ENCODE assay signal across 9 cellular contexts in genomic region chr16:25258856-25259179, GRCh38. TPM values are rescaled to one million over a fixed set of nuclear protein-coding genes. Genes with fewer than 3 reads are reported as not detected.
DNase-seq lines count a peak whose midpoint lies in the region; ATAC-seq, FAIRE-seq and TF ChIP-seq lines count a peak whose summit lies in the region.
"Had no signal": no experiment of that assay in that cellular context is flagged by ENCODE, and none has a peak within 500 bp of the region (broad histone marks: within the 10 kb centered on the region; RNA-seq: fewer than 3 reads in every experiment).

No MANE protein-coding gene starts in this region.

- peak overlapping the region; percentile 76 for H3K4me3 Mint-ChIP-seq in mesothelial cell of epicardium

- FAIRE-seq in GM12878 (lab: Jason Lieb, UNC) = no peak

- H3K4me1 Mint-ChIP-seq in mesothelial cell of epicardium = peaks cover 43% of the 10 kb centered on the region

- H3K79me2 ChIP-seq in GM12878 (ENCODE audit: control insufficient read depth, insufficient read depth, low read length) = peaks cover 46% of the 10 kb centered on the region

- no peaks in the 10 kb centered on the region; the same call in 1 of the 2 replicates for H3K4me1 ChIP-seq in GM12878 (ENCODE audit: control insufficient read depth, insufficient read depth, low read length)

- H3K27ac Mint-ChIP-seq in mesothelial cell of epicardium = peak overlapping the region; percentile 99

- H4K20me1 ChIP-seq in GM12878 (ENCODE audit: control insufficient read depth, insufficient read depth) = no peaks in the 10 kb centered on the region; the same call in 1 of the 2 replicates

- H3K9me3 Mint-ChIP-seq in mesothelial cell of epicardium = no peaks in the 10 kb centered on the region

- no peak for TF ChIP-seq EP300 in GM12878 (IDR thresholded peaks at IDR 0.05; ENCODE audit: borderline replicate concordance in 1 of 2, control insufficient read depth in 1 of 2, low read depth in 2 of 2, low read length in 2 of 2)

- peaks cover 0 to 7% of the 10 kb centered on the region in 2 experiments; a peak in 2 of 4 replicates for H3K36me3 ChIP-seq in GM12878 (ENCODE audit: control insufficient read depth in 2 of 2, insufficient read depth in 2 of 2, low read length in 1 of 2)

- no peak for TF ChIP-seq RAD21 in GM12878 (IDR thresholded peaks at IDR 0.05; ENCODE audit: insufficient read depth, low read depth, low read length)

- 0% methylated on average over 4 of the region's 4 CpGs for WGBS in GM12878 (ENCODE audit: insufficient coverage, insufficient replicate concordance, low lambda C conversion rate, missing lambda C conversion rate)

- SMC1A ChIA-PET in GM12878 (lab: Charles Lee; ENCODE audit: uncharacterized antibody, unreplicated experiment) = interaction anchor here (0.6 kb wide), 1 partner anchor 135 kb away, joined by 3 read pairs; no protein-coding TSS in a partner anchor

- RAD21 ChIA-PET in GM12878 (lab: Charles Lee; ENCODE audit: unreplicated experiment) = interaction anchor here (0.9 kb wide), 1 partner anchor 21 kb away, joined by 3 read pairs; no protein-coding TSS in a partner anchor

- peak overlapping the region; percentile 96 for H3K9ac ChIP-seq in GM12878 (ENCODE audit: control insufficient read depth, insufficient read depth, low read length)

- POLR2A ChIA-PET in GM12878 (lab: Charles Lee) = interaction anchor here (0.6 kb wide), 1 partner anchor 11 kb away, joined by 3 read pairs; no protein-coding TSS in a partner anchor

- intact Hi-C loops in GM12878 (cut with micrococcal nuclease; ENCODE audit: unreplicated experiment) = no loop called here

- in situ Hi-C loops in GM12878 (cut with MboI) = no loop called here

- no peaks in the 10 kb centered on the region for H3K27me3 ChIP-seq in GM12878 (replicated peaks in 1 of 2; ENCODE audit: control insufficient read depth in 2 of 2, insufficient read depth in 2 of 2, low read length in 1 of 2)

- ATAC-seq in GM12878 = no peak

- peak overlapping the region; percentile 77 for H3K4me2 ChIP-seq in GM12878 (ENCODE audit: control insufficient read depth, insufficient read depth)

- H3K4me3 ChIP-seq in GM12878 = peak overlapping the region; percentile 92

- DNase-seq in stimulated activated CD4-positive, alpha-beta T cell treated with anti-CD3 and anti-CD28 coated beads, Interleukin-4, amount 100 ng/mL, for 24 hours = peak; percentile 7
- DNase-seq in stimulated activated CD4-positive, alpha-beta T cell treated with anti-CD3 and anti-CD28 coated beads, Interleukin-2, amount 100 ng/mL, for 48 hours = no peak
- DNase-seq in GM12878 (ENCODE audit: low read depth, low spot score) (no peak), mesothelial cell of epicardium (ENCODE audit: low spot score in 2 of 2, unreplicated experiment in 2 of 2) (no peak), dedifferentiated amniotic fluid mesenchymal stem cell (ENCODE audit: extremely low spot score) (no peak), cerebellar nuclear complex (lab: John Stamatoyannopoulos, UW) (no peak), foreskin melanocyte (no peak), SKM-1 (lab: John Stamatoyannopoulos, UW; ENCODE audit: unreplicated experiment) (no peak)

- no peak for TF ChIP-seq CTCF in GM12878 (IDR thresholded peaks at IDR 0.05 in 2 of 3, conservative IDR thresholded peaks at IDR 0.05 in 1 of 3; ENCODE audit: control insufficient read depth in 2 of 3, extremely low read depth in 1 of 3, insufficient read depth in 1 of 3, low read depth in 3 of 3, low read length in 3 of 3)
- no peak for TF ChIP-seq CTCF in mesothelial cell of epicardium (IDR thresholded peaks at IDR 0.05; ENCODE audit: unreplicated experiment)

- H3K36me3 Mint-ChIP-seq in mesothelial cell of epicardium = peaks cover 10% of the 10 kb centered on the region

- no peaks in the 10 kb centered on the region for H3K9me3 ChIP-seq in GM12878 (replicated peaks; ENCODE audit: control insufficient read depth, insufficient read depth, low read length)

- TSS peak; percentile 68 for BruUV-seq in GM12878 (replicated peaks; lab: Mats Ljungman, UMichigan)

- no peak for TF ChIP-seq POLR2A in GM12878 (IDR thresholded peaks at IDR 0.05; ENCODE audit: low read depth, low read length)

- CTCF ChIA-PET in GM12878 (lab: Yijun Ruan, JAX) = no interaction called here

- peak overlapping the region; percentile 85 for H3K27ac ChIP-seq in GM12878 (ENCODE audit: control insufficient read depth, insufficient read depth)

- H3K27me3 Mint-ChIP-seq in mesothelial cell of epicardium (ENCODE audit: low read depth) = no peaks in the 10 kb centered on the region

- H2AFZ ChIP-seq in GM12878 (ENCODE audit: control insufficient read depth, low read depth, low read length) = peak overlapping the region; percentile 96; the same call in 1 of the 2 replicates

TF ChIP-seq in GM12878, 131 proteins besides CTCF, POLR2A, EP300 and RAD21 (continues in another document):
- TF ChIP-seq HDGF (IDR thresholded peaks at IDR 0.05) (no peak), PML (IDR thresholded peaks at IDR 0.05; ENCODE audit: low read length) (no peak), FOS (IDR thresholded peaks at IDR 0.05; ENCODE audit: borderline replicate concordance, extremely low read depth, insufficient read length) (no peak), ZBTB4 (CRISPR knock-in tag; IDR thresholded peaks at IDR 0.05) (no peak), NFYA (IDR thresholded peaks at IDR 0.05; ENCODE audit: borderline replicate concordance, low read depth, low read length) (no peak), SRF (IDR thresholded peaks at IDR 0.05; ENCODE audit: low read depth in 2 of 2, low read length in 2 of 2) (no peak), RAD51 (IDR thresholded peaks at IDR 0.05) (no peak), HCFC1 (IDR thresholded peaks at IDR 0.05; ENCODE audit: low read length) (no peak)

RNA-seq across cellular contexts. Expression of gene ZKSCAN2, which starts 1.2 kb away (rescaled TPM):
- 12.9 and 13.8 TPM in 2 replicates for total RNA-seq in GM12878 (2013; cell fraction: nucleolus; rRNA removed)
- total RNA-seq in GM12878 (2014; rRNA removed) (3.0 and 3.8 TPM in 2 replicates), GM12878 (2014; rRNA removed; fragmentation: Illumina TruSeq; extraction: Trizol) (3.5 and 3.8 TPM in 2 replicates), GM12878 (2021) (5.4 and 6.6 TPM in 2 replicates), mesothelial cell of epicardium (20.0 to 21.5 TPM (median 21.4 TPM) in 3 replicates)
- 2.1 TPM for polyA plus RNA-seq in GM12878 (2011; ENCODE audit: low read depth)
- polyA plus RNA-seq in GM12878 (2011; rRNA removed) (2.7 and 3.2 TPM in 2 replicates), GM12878 (2014; fragmentation: Illumina TruSeq; extraction: Trizol) (4.1 and 4.6 TPM in 2 replicates), GM12878 (2014; fragmentation: Nextera tagmentation; extraction: Ambion mirVana) (1 to 10 TPM in 1 of 2 experiments, under 1 TPM in 1; 0.75 to 1.2 TPM), GM12878 (2014; rRNA removed) (2.2 and 2.8 TPM in 2 replicates), GM12878 (2016; fragmentation: Nextera tagmentation; extraction: Ambion mirVana) (1 to 10 TPM; 2.7 to 3.3 TPM)
- 2.4 TPM in 2 replicates for polyA plus RNA-seq in GM12878 (2011; cell fraction: cytosol; rRNA removed)
- polyA plus RNA-seq in GM12878 (2011; cell fraction: nucleus; rRNA removed) = 3.4 and 4.3 TPM in 2 replicates
- polyA plus RNA-seq in GM12878 (2012) = 2.0 and 2.1 TPM in 2 replicates
- polyA minus RNA-seq in GM12878 (2011; rRNA and poly(A)+ RNA removed) = 6.7 and 8.0 TPM in 2 replicates
- 3.2 and 3.6 TPM in 2 replicates for polyA minus RNA-seq in GM12878 (2011; cell fraction: cytosol; rRNA and poly(A)+ RNA removed)
- 4.0 and 8.3 TPM in 2 replicates for polyA minus RNA-seq in GM12878 (2011; cell fraction: nucleus; rRNA and poly(A)+ RNA removed)

RNA-seq across cellular contexts. Expression of gene AQP8, which starts 42.1 kb away (rescaled TPM):
- not detected in 2 replicates for total RNA-seq in GM12878 (2013; cell fraction: nucleolus; rRNA removed)
- total RNA-seq in GM12878 (2014; rRNA removed) (not detected in 2 replicates), GM12878 (2014; rRNA removed; fragmentation: Illumina TruSeq; extraction: Trizol) (not detected in 2 replicates), GM12878 (2021) (not detected in 2 replicates), mesothelial cell of epicardium (0.18 TPM in 1 of 3 replicates, not detected in the others)
- polyA plus RNA-seq in GM12878 (2011; ENCODE audit: low read depth) = not detected
- polyA plus RNA-seq in GM12878 (2011; rRNA removed) (not detected in 2 replicates), GM12878 (2014; fragmentation: Illumina TruSeq; extraction: Trizol) (not detected in 2 replicates), GM12878 (2014; fragmentation: Nextera tagmentation; extraction: Ambion mirVana) (not detected), GM12878 (2014; rRNA removed) (not detected in 2 replicates), GM12878 (2016; fragmentation: Nextera tagmentation; extraction: Ambion mirVana) (not detected)
- polyA plus RNA-seq in GM12878 (2011; cell fraction: cytosol; rRNA removed) = not detected in 2 replicates
- polyA plus RNA-seq in GM12878 (2011; cell fraction: nucleus; rRNA removed) = 0.09 and 0.10 TPM in 2 replicates
- polyA plus RNA-seq in GM12878 (2012) = not detected in 2 replicates
- polyA minus RNA-seq in GM12878 (2011; rRNA and poly(A)+ RNA removed) = not detected in 2 replicates
- polyA minus RNA-seq in GM12878 (2011; cell fraction: cytosol; rRNA and poly(A)+ RNA removed) = not detected in 2 replicates
- polyA minus RNA-seq in GM12878 (2011; cell fraction: nucleus; rRNA and poly(A)+ RNA removed) = not detected in 2 replicates
- total RNA-seq: NCI-H460 had no signal
